ENCODE assay signal across 11 cellular contexts in the genomic region with DNA sequence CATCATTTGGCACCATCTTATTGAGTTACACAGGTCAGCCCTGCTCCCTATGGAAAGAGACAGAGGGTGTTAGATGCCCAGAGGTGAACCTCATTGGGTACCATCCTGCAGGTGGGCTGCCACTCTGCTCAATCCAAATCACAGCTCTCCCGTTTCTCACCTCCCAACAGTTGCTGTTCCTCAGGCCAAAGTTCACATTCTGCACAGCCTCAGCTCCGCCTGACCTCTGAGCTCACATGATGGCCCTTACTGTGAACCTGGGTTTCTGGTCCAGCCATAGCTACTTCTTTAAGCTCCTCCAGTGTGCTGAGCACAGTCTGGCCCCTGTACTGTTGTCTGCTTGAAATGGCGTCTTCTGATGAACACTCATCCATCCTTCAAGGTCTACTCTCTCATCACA.
"Had no signal": no experiment of that assay in that cellular context is flagged by ENCODE, and none has a peak within 500 bp of the region (broad histone marks: within the 10 kb centered on the region; RNA-seq: fewer than 3 reads in every experiment).

No MANE protein-coding gene starts in this region.

- H3K4me3 ChIP-seq: cardiac muscle cell, gastrocnemius medialis, tibial artery, vagina had no signal

- DNase-seq: activated CD4-positive, alpha-beta T cell treated with anti-CD3 and anti-CD28 coated beads, Interleukin-2, amount 50 U/mL, for 48 hours; activated naive CD4-positive, alpha-beta T cell treated with Interleukin-2 at 50 U/mL for 16 hours; activated T-cell treated with anti-CD3 and anti-CD28 coated beads, Interleukin-2, amount 50 U/mL, for 72 hours; gastrocnemius medialis; stimulated activated CD4-positive, alpha-beta T cell treated with anti-CD3 and anti-CD28 coated beads, Interleukin-15, amount 100 ng/mL, for 24 hours; stimulated activated CD4-positive, alpha-beta T cell treated with anti-CD3 and anti-CD28 coated beads, Interleukin-4, amount 100 ng/mL, for 4 hours; tibial artery had no signal

- H2AFZ ChIP-seq: parathyroid adenoma had no signal

- H3K9me3 ChIP-seq: gastrocnemius medialis, tibial artery, vagina had no signal

- ATAC-seq: activated CD4-positive, CD25-positive, alpha-beta regulatory T cell treated with anti-CD3 and anti-CD28 coated beads, Interleukin-2, amount 50 U/mL, for 24 hours; activated T-cell treated with anti-CD3 and anti-CD28 coated beads, Interleukin-2, amount 50 U/mL, for 72 hours; gastrocnemius medialis had no signal

- H3K4me3 Mint-ChIP-seq: activated T-cell treated with anti-CD3 and anti-CD28 coated beads, Interleukin-2, amount 50 U/mL, for 72 hours had no signal

- H3K9ac ChIP-seq: parathyroid adenoma had no signal

- H3K27me3 ChIP-seq: cardiac muscle cell, gastrocnemius medialis, tibial artery, vagina had no signal

- H3K4me1 ChIP-seq: parathyroid adenoma had no signal

- H3K79me2 ChIP-seq: parathyroid adenoma had no signal

- H3K27ac ChIP-seq: cardiac muscle cell, gastrocnemius medialis, parathyroid adenoma, tibial artery, vagina had no signal

- H3K36me3 ChIP-seq: cardiac muscle cell, gastrocnemius medialis, vagina had no signal
